15 cellular contexts compared by ENCODE assay signal in the genomic region with DNA sequence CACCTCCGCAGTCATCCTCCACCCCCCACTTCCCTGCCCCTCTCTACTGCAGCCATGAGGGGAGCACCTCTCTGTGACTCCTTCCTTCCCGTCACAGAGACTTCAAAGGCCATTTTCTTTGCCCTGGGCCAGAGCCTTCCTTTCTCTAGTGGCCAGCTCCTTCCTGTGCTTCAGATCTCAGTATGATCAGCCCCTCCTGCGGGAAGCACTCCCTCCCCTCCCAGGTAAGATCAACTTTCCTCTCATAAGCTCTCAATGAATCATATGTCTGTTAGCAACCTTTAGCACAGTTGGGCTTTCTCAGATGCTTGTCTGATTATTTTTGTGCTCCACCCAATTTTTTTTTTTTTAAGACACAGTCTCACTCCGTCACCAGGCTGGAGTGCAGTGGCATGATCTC.
DNase-seq lines count a peak whose midpoint lies in the region; FAIRE-seq and TF ChIP-seq lines count a peak whose summit lies in the region.
"Had no signal": no experiment of that assay in that cellular context is flagged by ENCODE, and none has a peak within 500 bp of the region (broad histone marks: within the 10 kb centered on the region; RNA-seq: fewer than 3 reads in every experiment).

No MANE protein-coding gene starts in this region.

- no peak overlapping the region for H3K14ac ChIP-seq in trophoblast cell (ENCODE audit: low read length)

- no peaks in the 10 kb centered on the region for H3K4me1 Mint-ChIP-seq in CD14-positive monocyte
- H3K4me1 Mint-ChIP-seq: endodermal cell had no signal

- no peak overlapping the region for H3K4me3 Mint-ChIP-seq in CD14-positive monocyte
- H3K4me3 Mint-ChIP-seq: endodermal cell had no signal

- DNase-seq in SIG-M5 treated with dmso at 0.1 percent for 504 hours (lab: John Stamatoyannopoulos, UW; ENCODE audit: unreplicated experiment) (peak; percentile 49), SIG-M5 (lab: John Stamatoyannopoulos, UW) (no peak), M059J (ENCODE audit: low read depth) (peak; percentile 65), bronchial epithelial cell (ENCODE audit: low read depth) (peak; percentile 97), trophoblast cell (peak; percentile 77 to 85), hypothalamus (lab: John Stamatoyannopoulos, UW) (no peak), CD14-positive monocyte (ENCODE audit: low spot score) (no peak), hippocampal formation (lab: John Stamatoyannopoulos, UW) (no peak)
- DNase-seq: Caco-2, endodermal cell, KBM-7, NCI-H2081, spleen, thyroid gland had no signal

- H3K36me3 ChIP-seq in bronchial epithelial cell (ENCODE audit: control insufficient read depth, insufficient read depth, low read length) (no peaks in the 10 kb centered on the region), trophoblast cell (ENCODE audit: control insufficient read depth in 1 of 2, insufficient read depth in 2 of 2, low read length in 2 of 2) (no peaks in the 10 kb centered on the region)
- H3K36me3 ChIP-seq: spleen, thyroid gland had no signal

- peaks cover 0 to 3% (median 0%) of the 10 kb centered on the region in 3 donors for H3K27me3 Mint-ChIP-seq in CD14-positive monocyte (ENCODE audit: low read depth in 3 of 3)

- no peak for FAIRE-seq in bronchial epithelial cell (lab: Jason Lieb, UNC)

- H2BK5ac ChIP-seq in trophoblast cell (ENCODE audit: low read depth, low read length, poor library complexity), result peak overlapping the region; percentile 8

- peaks cover 4% of the 10 kb centered on the region for H3K9me3 ChIP-seq in trophoblast cell (ENCODE audit: insufficient read depth, low read depth, low read length)
- H3K9me3 ChIP-seq: Caco-2, spleen, thyroid gland had no signal

- H3K4me1 ChIP-seq in trophoblast cell (ENCODE audit: control insufficient read depth in 1 of 2, insufficient read depth in 2 of 2, low read length in 2 of 2), result peaks cover 16 to 17% of the 10 kb centered on the region in 2 experiments
- H3K4me1 ChIP-seq: Caco-2, spleen, thyroid gland had no signal

- no peak overlapping the region for H3K18ac ChIP-seq in trophoblast cell (ENCODE audit: low read length)

- H3K23ac ChIP-seq in trophoblast cell (ENCODE audit: low read length), result no peak overlapping the region

- no peak overlapping the region for H4K12ac ChIP-seq in trophoblast cell (ENCODE audit: low read depth, low read length)

- no peak overlapping the region for H3K4me2 ChIP-seq in trophoblast cell (ENCODE audit: low read length)

- H2AK5ac ChIP-seq in trophoblast cell (ENCODE audit: low read length), result no peak overlapping the region

- no CpG with 5 or more reads among the region's 4 CpGs for WGBS in trophoblast cell (ENCODE audit: extremely low coverage, insufficient coverage, insufficient read length)

- TF ChIP-seq CTCF in bronchial epithelial cell (IDR thresholded peaks at IDR 0.05; ENCODE audit: insufficient read depth, low read length, severe bottlenecking) (no peak), CD14-positive monocyte (IDR thresholded peaks at IDR 0.05) (no peak)

- no peak overlapping the region for H3K4ac ChIP-seq in trophoblast cell (ENCODE audit: low read depth, low read length)

- H3K27ac Mint-ChIP-seq in CD14-positive monocyte, result no peak overlapping the region
- H3K27ac Mint-ChIP-seq: endodermal cell had no signal

- H2BK120ac ChIP-seq in trophoblast cell (ENCODE audit: insufficient read depth, low read length, poor library complexity), result no peak overlapping the region

- no peak overlapping the region for H3K4me3 ChIP-seq in bronchial epithelial cell (ENCODE audit: low read depth, low read length)
- H3K4me3 ChIP-seq in trophoblast cell (ENCODE audit: low read depth, low read length), result no peak overlapping the region
- H3K4me3 ChIP-seq: spleen, thyroid gland had no signal

- no peak overlapping the region for H2BK12ac ChIP-seq in trophoblast cell (ENCODE audit: low read length)

- H3K9me3 Mint-ChIP-seq in CD14-positive monocyte, result no peaks in the 10 kb centered on the region
- H3K9me3 Mint-ChIP-seq: endodermal cell had no signal

- no peak overlapping the region for H2AFZ ChIP-seq in trophoblast cell (ENCODE audit: insufficient read depth, low read length, poor library complexity)

- H3K79me2 ChIP-seq in trophoblast cell (ENCODE audit: control insufficient read depth, insufficient read depth, low read length, poor library complexity), result no peaks in the 10 kb centered on the region

- H3K9ac ChIP-seq in trophoblast cell (ENCODE audit: low read length), result no peak overlapping the region

- peaks cover 2% of the 10 kb centered on the region for H3K27me3 ChIP-seq in bronchial epithelial cell (ENCODE audit: control insufficient read depth, insufficient read depth, low read length)
- H3K27me3 ChIP-seq in trophoblast cell (ENCODE audit: insufficient read depth, low read length), result no peaks in the 10 kb centered on the region
- H3K27me3 ChIP-seq: spleen, thyroid gland had no signal

- no peak overlapping the region for H3K27ac ChIP-seq in trophoblast cell (ENCODE audit: low read depth, low read length)
- H3K27ac ChIP-seq: 22Rv1, spleen, thyroid gland had no signal

- no peak overlapping the region for H4K8ac ChIP-seq in trophoblast cell (ENCODE audit: low read depth, low read length)

- no peaks in the 10 kb centered on the region for H3K36me3 Mint-ChIP-seq in CD14-positive monocyte

- no peak overlapping the region for H4K91ac ChIP-seq in trophoblast cell (ENCODE audit: low read depth, low read length)

- H3K79me1 ChIP-seq in trophoblast cell (ENCODE audit: low read length), result peaks cover 7% of the 10 kb centered on the region

- intact Hi-C loops in CD14-positive monocyte (cut with micrococcal nuclease), result no loop called here

Comparison
In these comparisons a context has a peak if more than half of its experiments do, and no peak if none do; other contexts are left out.
1. DNase-seq: peak in SIG-M5 treated with dmso at 0.1 percent for 504 hours (single experiment), M059J (single experiment), bronchial epithelial cell (single experiment) and trophoblast cell (2 of 2); none in SIG-M5 (single experiment), hypothalamus (0 of 51), CD14-positive monocyte (single experiment) and hippocampal formation (0 of 2).